8 cellular contexts compared by ENCODE assay signal in the genomic region with DNA sequence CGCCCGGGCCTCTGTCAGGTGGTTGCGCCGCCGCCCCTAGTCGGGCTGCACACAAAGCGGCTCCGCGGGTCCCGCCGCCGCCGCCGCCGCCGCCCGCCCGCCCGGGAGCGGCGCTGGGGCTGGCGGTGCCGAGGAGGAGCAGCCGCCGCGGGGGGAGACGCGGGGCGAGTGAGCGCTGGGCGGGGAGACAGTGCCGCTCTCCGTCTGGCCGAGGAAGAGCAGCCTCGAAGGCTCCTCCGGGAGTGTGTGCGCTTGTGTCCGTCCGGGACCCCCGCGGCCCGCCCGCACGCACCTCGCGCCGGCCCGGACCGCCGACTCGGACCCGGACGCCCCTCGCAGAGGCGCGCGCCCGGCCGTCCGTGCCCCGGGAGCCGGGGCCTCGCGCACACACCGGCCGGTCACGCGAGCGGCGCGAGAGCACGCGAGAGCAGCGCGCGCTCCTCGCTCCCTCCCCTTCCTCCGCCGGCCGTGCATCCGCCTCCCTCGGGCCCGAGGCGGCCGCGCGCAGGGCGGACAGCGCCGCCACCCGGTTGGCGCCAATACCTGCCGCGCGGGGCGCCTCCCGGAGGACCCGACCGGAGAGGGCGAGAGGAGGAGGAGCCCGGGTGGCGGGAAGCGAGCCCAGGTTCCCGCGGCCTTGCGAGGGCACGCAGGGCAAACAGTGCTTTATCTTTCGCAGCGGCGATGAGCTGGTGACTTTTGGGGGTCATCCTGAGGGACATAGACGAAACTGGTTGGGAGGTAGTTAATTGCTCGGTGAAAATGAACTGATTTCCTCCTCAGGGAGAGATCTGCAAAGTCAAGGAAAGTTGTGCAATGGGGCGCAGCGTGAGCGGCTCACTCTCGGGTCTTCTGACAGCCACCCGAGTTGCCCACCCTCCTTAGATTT. TPM values are rescaled to one million over a fixed set of nuclear protein-coding genes. Genes with fewer than 3 reads are reported as not detected.
DNase-seq lines count a peak whose midpoint lies in the region; ATAC-seq, FAIRE-seq and TF ChIP-seq lines count a peak whose summit lies in the region.

PDS5A (minus strand) TSS at position 423 of the 889 bp plus-strand sequence. CDS start 1,334 bp downstream, outside the sequence.

- H3K36me3 ChIP-seq in H1 (ENCODE audit: control insufficient read depth in 2 of 4, insufficient read depth in 4 of 4, low read length in 3 of 4) = peaks cover 5 to 21% (median 14%) of the 10 kb centered on the region in 4 experiments; a peak in 6 of 8 replicates

- TF ChIP-seq EP300 in H1 (IDR thresholded peaks at IDR 0.05; ENCODE audit: borderline replicate concordance in 1 of 2, low read depth in 2 of 2, low read length in 2 of 2) = 0 out of 3 replicates have a peak, but pooled peaks of 1 of the 2 experiments have one; percentile 68

- H4K20me1 ChIP-seq in H1 (replicated peaks in 1 of 2; ENCODE audit: control insufficient read depth in 1 of 2, insufficient read depth in 2 of 2, low read length in 2 of 2) = peaks cover 5 to 6% of the 10 kb centered on the region in 2 experiments

- H3K27ac ChIP-seq in H1 (ENCODE audit: low read depth, low read length) = peak within 1 kb of the TSS; percentile 84

- peak within 1 kb of the TSS; percentile 85 for H3K4ac ChIP-seq in H1 (replicated peaks; ENCODE audit: insufficient read length, low read depth, low read length)

- POLR2A ChIA-PET in H1 (lab: Charles Lee; ENCODE audit: partially characterized antibody) = interaction anchor here (0.7 to 2.0 kb wide), 4 partner anchors 74 to 451 kb away, joined by 3 to 15 read pairs (median 4); partner anchors contain the start of genes N4BP2, SMIM14 and UGDH

- no peak within 1 kb of the TSS for H2AK5ac ChIP-seq in H1 (ENCODE audit: low read depth, low read length)

- H3K4me2 ChIP-seq in H1 (ENCODE audit: insufficient read depth in 1 of 2, low read depth in 2 of 2, low read length in 2 of 2) = peak within 1 kb of the TSS; percentile 22 to 87

- H3K18ac ChIP-seq in H1 (ENCODE audit: extremely low read depth, low read length) = peak within 1 kb of the TSS; percentile 93

- H3K79me2 ChIP-seq in H1 (ENCODE audit: control insufficient read depth in 1 of 2, insufficient read depth in 2 of 2, low read length in 2 of 2) = peaks cover 19 to 40% of the 10 kb centered on the region in 2 experiments

- peak; percentile 68 to 77; a peak in 2 of 3 replicates for TF ChIP-seq POLR2A in H1 (IDR thresholded peaks at IDR 0.05; ENCODE audit: control extremely low read depth in 1 of 2, low read depth in 2 of 2, low read length in 2 of 2)

- peak within 1 kb of the TSS; percentile 95 for H2BK120ac ChIP-seq in H1 (replicated peaks; ENCODE audit: low read depth, low read length)

- H3K9me3 ChIP-seq in H1 (ENCODE audit: insufficient read depth in 2 of 2, low read depth in 1 of 2, low read length in 1 of 2) = no peaks in the 10 kb centered on the region

- H3K27me3 ChIP-seq in H1 (replicated peaks in 1 of 4; ENCODE audit: control insufficient read depth in 3 of 4, extremely low read depth in 1 of 4, insufficient read depth in 3 of 4, low read length in 3 of 4) = no peaks in the 10 kb centered on the region

- ATAC-seq in GM21360 (IDR thresholded peaks at IDR 0.05; ENCODE audit: unreplicated experiment) = peak; percentile 69

- peak within 1 kb of the TSS; percentile 93 for H4K91ac ChIP-seq in H1 (replicated peaks; ENCODE audit: insufficient read length, low read length)

- no peaks in the 10 kb centered on the region for H3K23me2 ChIP-seq in H1 (ENCODE audit: low read depth, low read length)

- peak within 1 kb of the TSS; percentile 91 for H2BK5ac ChIP-seq in H1 (ENCODE audit: low read depth, low read length)

- H3K79me1 ChIP-seq in H1 (ENCODE audit: low read depth, low read length) = peaks cover 2% of the 10 kb centered on the region; the same call in 1 of the 2 replicates

- peak within 1 kb of the TSS; percentile 95 for H4K8ac ChIP-seq in H1 (ENCODE audit: extremely low read depth, insufficient read depth, low read length)

- H3K4me1 ChIP-seq in H1 (replicated peaks in 1 of 4; ENCODE audit: control insufficient read depth in 3 of 4, insufficient read depth in 4 of 4, low read length in 3 of 4) = peaks cover 0 to 2% (median 1%) of the 10 kb centered on the region in 4 experiments; a peak in 3 of 7 replicates

- H3K23ac ChIP-seq in H1 (ENCODE audit: insufficient read length) = no peak within 1 kb of the TSS

- H3K9ac ChIP-seq in H1 (replicated peaks in 1 of 4; ENCODE audit: extremely low read depth in 1 of 4, low read depth in 3 of 4, low read length in 3 of 4) = peak within 1 kb of the TSS; percentile 73 to 88 (median 82)

- WGBS in H1 (ENCODE audit: extremely low coverage in 1 of 2, insufficient coverage in 1 of 2, insufficient read length in 1 of 2, insufficient replicate concordance in 2 of 2, low coverage in 1 of 2, low lambda C conversion rate in 2 of 2, missing lambda C conversion rate in 1 of 2), 2 experiments = 6% methylated on average over 33 of the region's 117 CpGs; no CpG with 5 or more reads in 1 of the 2 experiments

- H4K5ac ChIP-seq in H1 (ENCODE audit: insufficient read length, low read depth, low read length) = peak within 1 kb of the TSS; percentile 92

- H2BK12ac ChIP-seq in H1 (ENCODE audit: low read depth, low read length) = peak within 1 kb of the TSS; percentile 87; the same call in 1 of the 2 replicates

- peak; percentile 84 to 99 (median 86) for TF ChIP-seq CTCF in H1 (IDR thresholded peaks at IDR 0.05; ENCODE audit: control extremely low read depth in 1 of 3, insufficient read depth in 1 of 3, low read depth in 1 of 3, low read length in 3 of 3)

- no peak within 1 kb of the TSS for H2BK15ac ChIP-seq in H1 (ENCODE audit: low read length)

- no peak within 1 kb of the TSS for H3K14ac ChIP-seq in H1 (ENCODE audit: insufficient read length)

- no peak within 1 kb of the TSS for H2BK20ac ChIP-seq in H1 (ENCODE audit: low read length)

- peak within 1 kb of the TSS; percentile 99 for H2AFZ ChIP-seq in H1 (ENCODE audit: low read length)

- no peak for FAIRE-seq in H1 (lab: Jason Lieb, UNC)

- peak within 1 kb of the TSS; percentile 59 to 95 (median 79) for H3K4me3 ChIP-seq in H1 (ENCODE audit: extremely low read depth in 1 of 4, insufficient read depth in 2 of 4, low read depth in 3 of 4, low read length in 4 of 4)

- DNase-seq in COLO829 (ENCODE audit: low spot score) (peak; percentile 60), HT1080 (ENCODE audit: low read depth) (peak; percentile 88), NOMO-1 (lab: John Stamatoyannopoulos, UW; ENCODE audit: unreplicated experiment in 2 of 2) (peak; percentile 88 to 93), H1 (ENCODE audit: low read depth in 1 of 2, low spot score in 2 of 2) (peak; percentile 75 to 90), mesenteric fat pad (ENCODE audit: low spot score) (peak; percentile 96)
- DNase-seq in activated CD8-positive, alpha-beta memory T cell treated with anti-CD3 and anti-CD28 coated beads for 48 hours (ENCODE audit: low read depth in 2 of 3, low spot score in 2 of 3) = peak; percentile 77 to 93 (median 79)
- DNase-seq in stimulated activated CD8-positive, alpha-beta memory T cell treated with anti-CD3 and anti-CD28 coated beads, Interleukin-15, amount 100 ng/mL, for 24 hours (ENCODE audit: low read depth) = peak; percentile 83

- H3K56ac ChIP-seq in H1 (replicated peaks; ENCODE audit: insufficient read length, low read depth, low read length) = peak within 1 kb of the TSS; percentile 96

- TF ChIP-seq RAD21 in H1 (IDR thresholded peaks at IDR 0.05 in 1 of 2, conservative IDR thresholded peaks at IDR 0.05 in 1 of 2; ENCODE audit: low read depth in 2 of 2, low read length in 2 of 2) = peak; percentile 52 to 75

- CTCF ChIA-PET in H1 (lab: Charles Lee; ENCODE audit: partially characterized antibody) = interaction anchor here (0.7 to 1.5 kb wide), 13 partner anchors 11 to 509 kb away, joined by 3 to 5 read pairs (median 4); partner anchors contain the start of gene N4BP2

TF ChIP-seq in H1, 55 proteins besides CTCF, POLR2A, EP300 and RAD21 (continues in another document):
- no peak for TF ChIP-seq POU5F1 (IDR thresholded peaks at IDR 0.05; ENCODE audit: low read depth, low read length)
- TF ChIP-seq USF2 (IDR thresholded peaks at IDR 0.05; ENCODE audit: low read length) = no peak
- TF ChIP-seq YY1 (IDR thresholded peaks at IDR 0.05; ENCODE audit: low read depth, low read length) = peak; percentile 64; the same call in 1 of the 2 replicates
- no peak for TF ChIP-seq BACH1 (IDR thresholded peaks at IDR 0.05; ENCODE audit: low read length)
- TF ChIP-seq GABPA (IDR thresholded peaks at IDR 0.05; ENCODE audit: borderline replicate concordance, insufficient read depth, low read length) = no peak
- TF ChIP-seq KDM4A (IDR thresholded peaks at IDR 0.05; ENCODE audit: low read depth, low read length, severe bottlenecking) = peak; percentile 46
- no peak for TF ChIP-seq BCL11A (IDR thresholded peaks at IDR 0.05; ENCODE audit: low read depth in 2 of 2, low read length in 2 of 2)
- no peak for TF ChIP-seq TEAD4 (IDR thresholded peaks at IDR 0.05; ENCODE audit: low read depth, low read length)
- peak; percentile 86 for TF ChIP-seq CEBPB (IDR thresholded peaks at IDR 0.05; ENCODE audit: low read depth, low read length)
- TF ChIP-seq GTF2F1 (IDR thresholded peaks at IDR 0.05; ENCODE audit: borderline replicate concordance, low read depth, low read length) = no peak
- peak in 1 of 2 experiments; percentile 72; a peak in 1 of 4 replicates for TF ChIP-seq SIN3A (conservative IDR thresholded peaks at IDR 0.05 in 1 of 2, IDR thresholded peaks at IDR 0.05 in 1 of 2; ENCODE audit: low read depth in 1 of 2, low read length in 2 of 2)

RNA-seq across cellular contexts. Expression of gene PDS5A, which starts in this region (rescaled TPM):
- 46.2 and 50.3 TPM in 2 replicates for total RNA-seq in HT1080 (2014; rRNA removed; shearing (Covaris generic))
- 40.3 and 50.4 TPM in 2 replicates for polyA plus RNA-seq in HT1080 (2015; cell fraction: cytosol; rRNA removed)
- 45.6 and 48.1 TPM in 2 replicates for polyA plus RNA-seq in HT1080 (2015; cell fraction: nucleus; rRNA removed)
- total RNA-seq in H1 (2021; fragmentation: NEBNext Ultra II Directional; extraction: Animal tissue kit (Norgen Biotek cat#: 25700)) = 73.8 and 76.6 TPM in 2 replicates
- 10.1 and 15.5 TPM in 2 replicates for polyA plus RNA-seq in H1 (2011; rRNA removed)
- 21.8 TPM for polyA plus RNA-seq in H1 (2011; cell fraction: cytosol; rRNA removed)
- 15.1 TPM for polyA plus RNA-seq in H1 (2011; cell fraction: nucleus; rRNA removed)
- 19.9 to 69.7 TPM (median 27.8 TPM) in 4 replicates for polyA plus RNA-seq in H1 (2012, experiment 1 of 2)
- 1.6 TPM for polyA plus RNA-seq in H1 (2012, experiment 2 of 2)
- polyA plus RNA-seq in H1 (2013, experiment 1 of 2) = 30.6 TPM
- 29.6 TPM for polyA plus RNA-seq in H1 (2013, experiment 2 of 2)
- 66.4 and 101 TPM in 2 replicates for polyA minus RNA-seq in H1 (2011; rRNA and poly(A)+ RNA removed)
- polyA minus RNA-seq in H1 (2011; cell fraction: cytosol; rRNA and poly(A)+ RNA removed) = 82.9 TPM
- 150 TPM for polyA minus RNA-seq in H1 (2011; cell fraction: nucleus; rRNA and poly(A)+ RNA removed)
- total RNA-seq in mesenteric fat pad = 69.8 TPM

Comparison
In these comparisons a context has a peak if more than half of its experiments do, and no peak if none do; other contexts are left out.
1. Peak in every context shown above with its lines: DNase-seq, ATAC-seq, H3K4me3 ChIP-seq and H3K27ac ChIP-seq.